In genomic region chr5:147576646-147577535, GRCh38 we compare ENCODE assay signal across 8 cellular contexts.
A peak's percentile ranks its signal among the peaks of the same experiment; 100 is the strongest.
DNase-seq lines count a peak whose midpoint lies in the region; ATAC-seq and TF ChIP-seq lines count a peak whose summit lies in the region.

No MANE protein-coding gene starts in this region.

- no peak overlapping the region for H3K27ac ChIP-seq in OCI-LY1 (ENCODE audit: low read depth, low read length, poor library complexity, severe bottlenecking)
- no peak overlapping the region for H3K27ac ChIP-seq in brain microvascular endothelial cell

- DNase-seq in activated T-cell treated with anti-CD3 and anti-CD28 coated beads, Interleukin-2, amount 50 U/mL, for 1 hour, result peak; percentile 21
- no peak for DNase-seq in activated T-cell treated with anti-CD3 and anti-CD28 coated beads, Interleukin-2, amount 50 U/mL, for 4 hours
- peak; percentile 26 for DNase-seq in brain microvascular endothelial cell
- peak; percentile 63 for DNase-seq in left kidney (ENCODE audit: low read depth, low spot score)
- DNase-seq in stromal cell of bone marrow (ENCODE audit: low read depth), result peak; percentile 20
- no peak for DNase-seq in NCI-H128 (lab: John Stamatoyannopoulos, UW; ENCODE audit: unreplicated experiment)

- H3K9ac ChIP-seq in OCI-LY1 (ENCODE audit: low read length), result no peak overlapping the region

- no peak for ATAC-seq in activated T-cell treated with anti-CD3 and anti-CD28 coated beads, Interleukin-2, amount 50 U/mL, for 4 hours
- peak; percentile 83 for ATAC-seq in HG02642 (IDR thresholded peaks at IDR 0.05; ENCODE audit: poor library complexity, unreplicated experiment)

- in situ Hi-C loops in brain microvascular endothelial cell (cut with HindIII; ENCODE audit: low pct_ligation_motif_present, low sequenced_read_pairs), result no loop called here

- H3K9me3 Mint-ChIP-seq in activated T-cell treated with anti-CD3 and anti-CD28 coated beads, Interleukin-2, amount 50 U/mL, for 4 hours, result peaks cover 15% of the 10 kb centered on the region

- H3K36me3 ChIP-seq in OCI-LY1 (ENCODE audit: insufficient read depth, low read length) (no peaks in the 10 kb centered on the region), brain microvascular endothelial cell (replicated peaks) (no peaks in the 10 kb centered on the region)

- H3K4me1 Mint-ChIP-seq in activated T-cell treated with anti-CD3 and anti-CD28 coated beads, Interleukin-2, amount 50 U/mL, for 4 hours (ENCODE audit: low read depth), result no peaks in the 10 kb centered on the region

- TF ChIP-seq CTCF in OCI-LY1 (IDR thresholded peaks at IDR 0.05; ENCODE audit: low read length) (peak; percentile 79), brain microvascular endothelial cell (IDR thresholded peaks at IDR 0.05; ENCODE audit: low read depth, low read length, missing control alignments) (peak; percentile 93)

- no peaks in the 10 kb centered on the region for H3F3A ChIP-seq in OCI-LY1 (ENCODE audit: insufficient read depth, low read length)

- no peaks in the 10 kb centered on the region for H3K36me3 Mint-ChIP-seq in activated T-cell treated with anti-CD3 and anti-CD28 coated beads, Interleukin-2, amount 50 U/mL, for 4 hours (ENCODE audit: insufficient read depth)

- no peaks in the 10 kb centered on the region for H3K9me2 ChIP-seq in OCI-LY1 (ENCODE audit: low read depth, low read length)

- H3K4me3 ChIP-seq in OCI-LY1 (ENCODE audit: low read depth, low read length, poor library complexity, severe bottlenecking), result no peak overlapping the region
- no peak overlapping the region for H3K4me3 ChIP-seq in brain microvascular endothelial cell (ENCODE audit: low read depth, low read length)

- H3K4me3 Mint-ChIP-seq in activated T-cell treated with anti-CD3 and anti-CD28 coated beads, Interleukin-2, amount 50 U/mL, for 4 hours, result no peak overlapping the region

- H3K27me3 Mint-ChIP-seq in activated T-cell treated with anti-CD3 and anti-CD28 coated beads, Interleukin-2, amount 50 U/mL, for 4 hours (ENCODE audit: low read depth), result peaks cover 5% of the 10 kb centered on the region

- no peaks in the 10 kb centered on the region for H3K4me1 ChIP-seq in OCI-LY1 (ENCODE audit: insufficient read depth, low read length, severe bottlenecking)

- no peaks in the 10 kb centered on the region for H3K79me2 ChIP-seq in OCI-LY1 (ENCODE audit: insufficient read depth, low read length)

- H3K27me3 ChIP-seq in OCI-LY1 (ENCODE audit: insufficient read depth, low read length) (no peaks in the 10 kb centered on the region), brain microvascular endothelial cell (replicated peaks) (no peaks in the 10 kb centered on the region)

- no peak overlapping the region for H3K4me2 ChIP-seq in OCI-LY1 (ENCODE audit: low read length)

- H2AFZ ChIP-seq in OCI-LY1 (ENCODE audit: low read length), result no peak overlapping the region

- H4K20me1 ChIP-seq in OCI-LY1 (ENCODE audit: insufficient read depth, low read length), result no peaks in the 10 kb centered on the region

- H3K9me3 ChIP-seq in OCI-LY1 (ENCODE audit: low read length), result no peaks in the 10 kb centered on the region

Comparison
In these comparisons a context has a peak if more than half of its experiments do, and no peak if none do; other contexts are left out.
1. DNase-seq: peak in activated T-cell treated with anti-CD3 and anti-CD28 coated beads, Interleukin-2, amount 50 U/mL, for 1 hour (single experiment), brain microvascular endothelial cell (single experiment), left kidney (single experiment) and stromal cell of bone marrow (single experiment); none in activated T-cell treated with anti-CD3 and anti-CD28 coated beads, Interleukin-2, amount 50 U/mL, for 4 hours (single experiment) and NCI-H128 (single experiment).